16 cellular contexts compared by ENCODE assay signal in genomic region chr12:65229441-65229840, GRCh38. TPM values are rescaled to one million over a fixed set of nuclear protein-coding genes. Genes with fewer than 3 reads are reported as not detected.
DNase-seq lines count a peak whose midpoint lies in the region; ATAC-seq, FAIRE-seq and TF ChIP-seq lines count a peak whose summit lies in the region.
"Had no signal": no experiment of that assay in that cellular context is flagged by ENCODE, and none has a peak within 500 bp of the region (broad histone marks: within the 10 kb centered on the region; RNA-seq: fewer than 3 reads in every experiment).

No MANE protein-coding gene starts in this region.

- no peak overlapping the region for H3K27ac Mint-ChIP-seq in activated T-helper 1 cell treated with anti-CD3 and anti-CD28 coated beads, Interleukin-12 subunit alpha, Interleukin-12 subunit beta, Interleukin-2, Interleukin-4 antibody, amounts not matched to agents 30 ng/mL and 10 ng/mL and 1 ng/mL, durations not matched to agents 14 hours and 24 hours and 36 hours
- H3K27ac Mint-ChIP-seq: activated CD4-positive, alpha-beta T cell treated with anti-CD3 and anti-CD28 coated beads for 36 hours; brain; mesothelial cell of epicardium; T-cell had no signal

- peaks cover 28% of the 10 kb centered on the region for H3K4me1 Mint-ChIP-seq in activated T-helper 1 cell treated with anti-CD3 and anti-CD28 coated beads, Interleukin-12 subunit alpha, Interleukin-12 subunit beta, Interleukin-2, Interleukin-4 antibody, amounts not matched to agents 30 ng/mL and 10 ng/mL and 1 ng/mL, durations not matched to agents 14 hours and 24 hours and 36 hours (ENCODE audit: low read depth)
- H3K4me1 Mint-ChIP-seq: mesothelial cell of epicardium had no signal

- H3K9ac ChIP-seq in endothelial cell of umbilical vein (replicated peaks; ENCODE audit: extremely low read depth, insufficient read depth, low read length) = no peak overlapping the region

- no TSS peak for BruUV-seq in endothelial cell of umbilical vein (replicated peaks; lab: Mats Ljungman, UMichigan)

- peak overlapping the region; percentile 24 for H3K4me2 ChIP-seq in endothelial cell of umbilical vein (ENCODE audit: insufficient read depth, low read length)

- H3K27ac ChIP-seq in RWPE1 (no peak overlapping the region), endothelial cell of umbilical vein (ENCODE audit: insufficient read depth, low read depth, low read length) (no peak overlapping the region), gastroesophageal sphincter (no peak overlapping the region)
- H3K27ac ChIP-seq: ovary had no signal

- H3K79me2 ChIP-seq in endothelial cell of umbilical vein (ENCODE audit: control insufficient read depth, insufficient read depth, low read length) = peaks cover 13% of the 10 kb centered on the region

- POLR2A ChIA-PET in RWPE1 (lab: Yijun Ruan, JAX; ENCODE audit: low non-redundant PET) = no interaction called here
- POLR2A ChIA-PET in endothelial cell of umbilical vein (lab: Charles Lee) = interaction anchor here (1.4 kb wide), 1 partner anchor 60 kb away, joined by 3 read pairs; the partner anchor contains the start of gene LEMD3

- H3K9me1 ChIP-seq in endothelial cell of umbilical vein (replicated peaks; ENCODE audit: control insufficient read depth, extremely low read depth, insufficient read depth, low read length) = no peaks in the 10 kb centered on the region

- WGBS in gastroesophageal sphincter (ENCODE audit: low coverage in 1 of 2), 2 donors = 86 to 93% methylated on average over 1 of the region's 1 CpG

- H3K9me3 Mint-ChIP-seq in activated T-helper 1 cell treated with anti-CD3 and anti-CD28 coated beads, Interleukin-12 subunit alpha, Interleukin-12 subunit beta, Interleukin-2, Interleukin-4 antibody, amounts not matched to agents 30 ng/mL and 10 ng/mL and 1 ng/mL, durations not matched to agents 14 hours and 24 hours and 36 hours = peaks cover 27% of the 10 kb centered on the region

- H2AFZ ChIP-seq in endothelial cell of umbilical vein (ENCODE audit: low read depth, low read length) = no peak overlapping the region

- TF ChIP-seq CTCF in RWPE1 (conservative IDR thresholded peaks at IDR 0.05; ENCODE audit: low read depth) (no peak), endothelial cell of umbilical vein (IDR thresholded peaks at IDR 0.05; ENCODE audit: extremely low read depth in 1 of 2, insufficient read depth in 1 of 2, low read depth in 1 of 2, low read length in 2 of 2) (no peak), retinal pigment epithelial cell (conservative IDR thresholded peaks at IDR 0.05; ENCODE audit: low read depth, low read length) (no peak), gastroesophageal sphincter (IDR thresholded peaks at IDR 0.05) (no peak)

- no peak for DNase-seq in H54 (ENCODE audit: insufficient read length, low spot score)
- peak; percentile 10 for DNase-seq in RWPE1 (ENCODE audit: low spot score)
- peak; percentile 55 for DNase-seq in endothelial cell of umbilical vein (ENCODE audit: low read depth, low spot score)
- peak; percentile 8 for DNase-seq in retinal pigment epithelial cell (ENCODE audit: low read depth)
- DNase-seq in GM19240 (ENCODE audit: insufficient read length, low spot score) = no peak
- no peak for DNase-seq in activated T-helper 1 cell treated with anti-CD3 and anti-CD28 coated beads, Interleukin-12 subunit alpha, Interleukin-12 subunit beta, Interleukin-2, Interleukin-4 antibody, amounts not matched to agents 30 ng/mL and 10 ng/mL and 1 ng/mL, durations not matched to agents 14 hours and 24 hours and 36 hours (ENCODE audit: low spot score)
- DNase-seq: activated CD4-positive, alpha-beta T cell treated with anti-CD3 and anti-CD28 coated beads for 36 hours; activated T-cell treated with anti-CD3 and anti-CD28 coated beads, Interleukin-2, amount 50 U/mL, for 4 hours; COR-L47; NCI-H2171 treated with DMSO at 0.1 percent for 48 hours; ovary; T-cell had no signal

- peaks cover 2% of the 10 kb centered on the region for H4K20me1 ChIP-seq in endothelial cell of umbilical vein (replicated peaks; ENCODE audit: control insufficient read depth, extremely low read depth, insufficient read depth, low read length)

- H3K4me3 ChIP-seq in endothelial cell of umbilical vein (replicated peaks in 1 of 3; ENCODE audit: insufficient read depth in 1 of 3, low read depth in 1 of 3, low read length in 3 of 3) (no peak overlapping the region), retinal pigment epithelial cell (ENCODE audit: low read length) (no peak overlapping the region), gastroesophageal sphincter (no peak overlapping the region)
- H3K4me3 ChIP-seq: ovary had no signal

- CTCF ChIA-PET in RWPE1 (lab: Yijun Ruan, JAX) (no interaction called here), endothelial cell of umbilical vein (lab: Charles Lee) (interaction anchor here (0.9 to 1.0 kb wide), 2 partner anchors 15 to 339 kb away, joined by 3 read pairs; no protein-coding TSS in a partner anchor)

- no peak for ATAC-seq in GM18870 (IDR thresholded peaks at IDR 0.05; ENCODE audit: unreplicated experiment)
- ATAC-seq in gastroesophageal sphincter = no peak
- ATAC-seq: activated CD4-positive, alpha-beta T cell treated with anti-CD3 and anti-CD28 coated beads for 36 hours; activated T-cell treated with anti-CD3 and anti-CD28 coated beads, Interleukin-2, amount 50 U/mL, for 4 hours; T-cell had no signal

- H3K4me1 ChIP-seq in endothelial cell of umbilical vein (ENCODE audit: control insufficient read depth, extremely low read depth, insufficient read depth, low read length) (peaks cover 3% of the 10 kb centered on the region), gastroesophageal sphincter (no peaks in the 10 kb centered on the region)

- H3K27me3 ChIP-seq in endothelial cell of umbilical vein (ENCODE audit: control insufficient read depth in 2 of 2, insufficient read depth in 2 of 2, low read length in 2 of 2) = no peaks in the 10 kb centered on the region
- no peaks in the 10 kb centered on the region for H3K27me3 ChIP-seq in gastroesophageal sphincter
- H3K27me3 ChIP-seq: ovary had no signal

- H3K4me3 Mint-ChIP-seq in activated T-helper 1 cell treated with anti-CD3 and anti-CD28 coated beads, Interleukin-12 subunit alpha, Interleukin-12 subunit beta, Interleukin-2, Interleukin-4 antibody, amounts not matched to agents 30 ng/mL and 10 ng/mL and 1 ng/mL, durations not matched to agents 14 hours and 24 hours and 36 hours = no peak overlapping the region
- H3K4me3 Mint-ChIP-seq: activated CD4-positive, alpha-beta T cell treated with anti-CD3 and anti-CD28 coated beads for 36 hours; activated T-cell treated with anti-CD3 and anti-CD28 coated beads, Interleukin-2, amount 50 U/mL, for 4 hours; brain; mesothelial cell of epicardium; T-cell had no signal

- intact Hi-C loops in endothelial cell of umbilical vein (cut with micrococcal nuclease) = no loop called here
- intact Hi-C loops in activated T-helper 1 cell treated with anti-CD3 and anti-CD28 coated beads, Interleukin-12 subunit alpha, Interleukin-12 subunit beta, Interleukin-2, Interleukin-4 antibody, amounts not matched to agents 30 ng/mL and 10 ng/mL and 1 ng/mL, durations not matched to agents 14 hours and 24 hours and 36 hours (cut with micrococcal nuclease) = no loop called here

- dilution Hi-C loops in endothelial cell of umbilical vein (cut with MboI; ENCODE audit: extremely low pct_ligation_motif_present, low sequenced_read_pairs) = no loop called here

- TF ChIP-seq POLR2A in H54 (IDR thresholded peaks at IDR 0.05; ENCODE audit: low read depth, low read length) (no peak), endothelial cell of umbilical vein (IDR thresholded peaks at IDR 0.05; ENCODE audit: low read depth, low read length) (no peak), gastroesophageal sphincter (IDR thresholded peaks at IDR 0.05) (no peak)

- H3K27me3 Mint-ChIP-seq in activated T-helper 1 cell treated with anti-CD3 and anti-CD28 coated beads, Interleukin-12 subunit alpha, Interleukin-12 subunit beta, Interleukin-2, Interleukin-4 antibody, amounts not matched to agents 30 ng/mL and 10 ng/mL and 1 ng/mL, durations not matched to agents 14 hours and 24 hours and 36 hours (ENCODE audit: insufficient read depth) = no peaks in the 10 kb centered on the region
- H3K27me3 Mint-ChIP-seq: activated CD4-positive, alpha-beta T cell treated with anti-CD3 and anti-CD28 coated beads for 36 hours; brain; T-cell had no signal

- FAIRE-seq in H54 (lab: Jason Lieb, UNC) (peak; percentile 97), endothelial cell of umbilical vein (lab: Jason Lieb, UNC) (no peak)

- H3K9me3 ChIP-seq in endothelial cell of umbilical vein (replicated peaks; ENCODE audit: control insufficient read depth, insufficient read depth, low read length) (no peaks in the 10 kb centered on the region), gastroesophageal sphincter (peaks cover 0 to 14% (median 0%) of the 10 kb centered on the region in 3 donors)
- H3K9me3 ChIP-seq: ovary had no signal

- H3K36me3 ChIP-seq in endothelial cell of umbilical vein (ENCODE audit: control insufficient read depth in 2 of 2, extremely low read depth in 1 of 2, insufficient read depth in 2 of 2, low read length in 2 of 2) (no peaks in the 10 kb centered on the region), gastroesophageal sphincter (peaks cover 0 to 29% of the 10 kb centered on the region in 2 donors)
- H3K36me3 ChIP-seq: ovary had no signal

- no peak for TF ChIP-seq EP300 in gastroesophageal sphincter (IDR thresholded peaks at IDR 0.05)

- peaks cover 39% of the 10 kb centered on the region for H3K36me3 Mint-ChIP-seq in activated T-helper 1 cell treated with anti-CD3 and anti-CD28 coated beads, Interleukin-12 subunit alpha, Interleukin-12 subunit beta, Interleukin-2, Interleukin-4 antibody, amounts not matched to agents 30 ng/mL and 10 ng/mL and 1 ng/mL, durations not matched to agents 14 hours and 24 hours and 36 hours (ENCODE audit: low read depth)

TF ChIP-seq in endothelial cell of umbilical vein, 7 proteins besides CTCF, POLR2A, EP300 and RAD21 (continues in another document):
- TF ChIP-seq GATA2 (IDR thresholded peaks at IDR 0.05; ENCODE audit: insufficient read depth, insufficient read length, low read depth, low read length) (no peak), FOS (IDR thresholded peaks at IDR 0.05; ENCODE audit: borderline replicate concordance, insufficient read depth, low read length) (peak; percentile 65), MYC (IDR thresholded peaks at IDR 0.05; ENCODE audit: low read depth, low read length) (no peak)

RNA-seq across cellular contexts. Expression of gene MSRB3, which starts 49.0 kb away (rescaled TPM):
- 59.3 and 63.7 TPM in 2 replicates for total RNA-seq in endothelial cell of umbilical vein
- polyA plus RNA-seq in endothelial cell of umbilical vein = 17.4 and 20.0 TPM in 2 replicates
- polyA plus RNA-seq in endothelial cell of umbilical vein (2011; cell fraction: cytosol; rRNA removed) = 25.0 and 28.7 TPM in 2 replicates
- polyA plus RNA-seq in endothelial cell of umbilical vein (2011; cell fraction: nucleus; rRNA removed) = 31.3 and 37.3 TPM in 2 replicates
- polyA plus RNA-seq in endothelial cell of umbilical vein (2012) = 37.8 and 47.1 TPM in 2 replicates
- 81.3 and 93.1 TPM in 2 replicates for polyA minus RNA-seq in endothelial cell of umbilical vein
- 5.6 TPM for polyA minus RNA-seq in endothelial cell of umbilical vein (2011; cell fraction: cytosol; rRNA and poly(A)+ RNA removed)
- 125 and 160 TPM in 2 replicates for polyA minus RNA-seq in endothelial cell of umbilical vein (2011; cell fraction: nucleus; rRNA and poly(A)+ RNA removed)
- 0.15 TPM in 1 of 2 replicates, not detected in the other for total RNA-seq in activated T-helper 1 cell treated with anti-CD3 and anti-CD28 coated beads, Interleukin-12 subunit alpha, Interleukin-12 subunit beta, Interleukin-2, Interleukin-4 antibody, amounts not matched to agents 30 ng/mL and 10 ng/mL and 1 ng/mL, durations not matched to agents 14 hours and 24 hours and 36 hours
- 100 to 1,000 TPM; 219 to 336 (median 299) TPM for total RNA-seq in gastroesophageal sphincter

Comparison
In these comparisons a context has a peak if more than half of its experiments do, and no peak if none do; other contexts are left out.
1. DNase-seq: peak in RWPE1 (single experiment), endothelial cell of umbilical vein (single experiment) and retinal pigment epithelial cell (single experiment); none in H54 (single experiment), GM19240 (single experiment) and activated T-helper 1 cell treated with anti-CD3 and anti-CD28 coated beads, Interleukin-12 subunit alpha, Interleukin-12 subunit beta, Interleukin-2, Interleukin-4 antibody, amounts not matched to agents 30 ng/mL and 10 ng/mL and 1 ng/mL, durations not matched to agents 14 hours and 24 hours and 36 hours (single experiment).
2. RNA of gene MSRB3, which starts 49.0 kb away (total RNA-seq): 219 to 336 TPM in gastroesophageal sphincter and 59.3 to 63.7 TPM in endothelial cell of umbilical vein; 0.15 TPM in activated T-helper 1 cell treated with anti-CD3 and anti-CD28 coated beads, Interleukin-12 subunit alpha, Interleukin-12 subunit beta, Interleukin-2, Interleukin-4 antibody, amounts not matched to agents 30 ng/mL and 10 ng/mL and 1 ng/mL, durations not matched to agents 14 hours and 24 hours and 36 hours; every median in the first group is over 10 times any median in the second.